Comparison of ENCODE assay signal across 19 cellular contexts in genomic region chr3:111749171-111750170, GRCh38.
DNase-seq lines count a peak whose midpoint lies in the region; ATAC-seq and TF ChIP-seq lines count a peak whose summit lies in the region.
"Had no signal": no experiment of that assay in that cellular context is flagged by ENCODE, and none has a peak within 500 bp of the region (broad histone marks: within the 10 kb centered on the region; RNA-seq: fewer than 3 reads in every experiment).

No MANE protein-coding gene starts in this region.

- in situ Hi-C loops in transverse colon (cut with MboI; ENCODE audit: low pct_ligation_motif_present in 1 of 4, low pct_unique_long_range_greater_than_20kb in 1 of 4, low sequenced_read_pairs in 3 of 4), result no loop called here

- no peaks in the 10 kb centered on the region for H3K79me2 ChIP-seq in SK-N-SH (ENCODE audit: insufficient read depth)

- no peaks in the 10 kb centered on the region for H3K9me2 ChIP-seq in SK-N-SH

- no peak overlapping the region for H3K9ac ChIP-seq in SK-N-SH

- POLR2A ChIA-PET in SK-N-SH (lab: Yijun Ruan, JAX) (no interaction called here), RWPE1 (lab: Yijun Ruan, JAX; ENCODE audit: low non-redundant PET) (interaction anchor here (0.6 kb wide), 1 partner anchor 20 kb away, joined by 3 read pairs; no protein-coding TSS in a partner anchor)

- H2AFZ ChIP-seq in SK-N-SH (ENCODE audit: low read depth), result no peak overlapping the region

- TF ChIP-seq POLR2A in transverse colon (IDR thresholded peaks at IDR 0.05), result no peak

- H3K27ac ChIP-seq in SK-N-SH (ENCODE audit: low read depth in 2 of 2, low read length in 1 of 2) (no peak overlapping the region), foreskin keratinocyte (peak overlapping the region; percentile 93), transverse colon (peak overlapping the region in 3 of 4 donors; percentile 7 to 35 (median 25)), RWPE1 (no peak overlapping the region)
- H3K27ac ChIP-seq: colonic mucosa, HL-60, neutrophil had no signal

- DNase-seq in SK-N-SH (no peak), NCI-H748 treated with DMSO at 0.1 percent for 48 hours (lab: John Stamatoyannopoulos, UW) (peak; percentile 59), foreskin keratinocyte (no peak), transverse colon (no peak), GM19238 (ENCODE audit: insufficient read length, low spot score) (no peak), RWPE1 (ENCODE audit: low spot score) (no peak)
- DNase-seq: activated CD4-positive, alpha-beta T cell treated with anti-CD3 and anti-CD28 coated beads, Interleukin-2, amount 10 ng/mL, durations not matched to agents 7 days and 5 days; activated T-cell treated with anti-CD3 and anti-CD28 coated beads, Interleukin-2, amount 50 U/mL, for 4 hours; Caco-2; colonic mucosa; H9; NCI-H510A; T-helper 9 cell had no signal

- peaks cover 0 to 4% of the 10 kb centered on the region in 2 experiments; a peak in 1 of 4 replicates for H3K4me1 ChIP-seq in SK-N-SH (ENCODE audit: control insufficient read depth in 1 of 2, insufficient read depth in 2 of 2, low read depth in 1 of 2, low read length in 1 of 2)
- H3K4me1 ChIP-seq in foreskin keratinocyte, result peaks cover 58% of the 10 kb centered on the region
- H3K4me1 ChIP-seq in transverse colon, result peaks cover 5 to 10% (median 6%) of the 10 kb centered on the region in 4 donors
- H3K4me1 ChIP-seq: Caco-2, colonic mucosa had no signal

- peaks cover 6% of the 10 kb centered on the region for H3F3A ChIP-seq in SK-N-SH (replicated peaks; ENCODE audit: insufficient read depth)

- CTCF ChIA-PET in SK-N-SH (lab: Yijun Ruan, JAX) (no interaction called here), RWPE1 (lab: Yijun Ruan, JAX) (no interaction called here)

- intact Hi-C loops in transverse colon (cut with DNase I; ENCODE audit: low total_unique reads), result no loop called here

- H3K36me3 ChIP-seq in SK-N-SH (replicated peaks in 1 of 2; ENCODE audit: control insufficient read depth in 1 of 2, insufficient read depth in 2 of 2, low read length in 1 of 2) (no peaks in the 10 kb centered on the region), transverse colon (no peaks in the 10 kb centered on the region)
- H3K36me3 ChIP-seq: colonic mucosa, neutrophil had no signal

- WGBS in SK-N-SH (ENCODE audit: low lambda C conversion rate), result 78% methylated on average over 5 of the region's 5 CpGs
- WGBS in transverse colon (ENCODE audit: low coverage in 1 of 2), 2 donors, result 52 to 62% methylated on average over 5 of the region's 5 CpGs

- H3K9me3 ChIP-seq in SK-N-SH, result peaks cover 5% of the 10 kb centered on the region; the same call in 1 of the 2 replicates
- peaks cover 0 to 5% of the 10 kb centered on the region in 2 donors for H3K9me3 ChIP-seq in transverse colon
- H3K9me3 ChIP-seq: colonic mucosa, neutrophil had no signal

- H3K4me3 ChIP-seq in SK-N-SH (ENCODE audit: low read depth in 2 of 2, low read length in 1 of 2) (no peak overlapping the region), transverse colon (no peak overlapping the region)
- H3K4me3 ChIP-seq: A549, colonic mucosa, skin epidermis had no signal

- H4K20me1 ChIP-seq in SK-N-SH (ENCODE audit: insufficient read depth), result no peaks in the 10 kb centered on the region

- no peak for TF ChIP-seq RAD21 in SK-N-SH (IDR thresholded peaks at IDR 0.05; ENCODE audit: low read length)

- H3K27me3 ChIP-seq in SK-N-SH (ENCODE audit: insufficient read depth) (no peaks in the 10 kb centered on the region), foreskin keratinocyte (no peaks in the 10 kb centered on the region), transverse colon (no peaks in the 10 kb centered on the region)
- H3K27me3 ChIP-seq: colonic mucosa, neutrophil had no signal

- TF ChIP-seq EP300 in SK-N-SH (IDR thresholded peaks at IDR 0.05; ENCODE audit: borderline replicate concordance in 1 of 2, low read depth in 1 of 2, low read length in 1 of 2) (no peak), transverse colon (IDR thresholded peaks at IDR 0.05; ENCODE audit: low read depth) (no peak)

- TF ChIP-seq CTCF in SK-N-SH (IDR thresholded peaks at IDR 0.05), result no peak
- TF ChIP-seq CTCF in foreskin keratinocyte (conservative IDR thresholded peaks at IDR 0.05), result no peak
- no peak for TF ChIP-seq CTCF in transverse colon (IDR thresholded peaks at IDR 0.05)
- no peak for TF ChIP-seq CTCF in RWPE1 (conservative IDR thresholded peaks at IDR 0.05; ENCODE audit: low read depth)

- no peak overlapping the region for H3K4me2 ChIP-seq in SK-N-SH
- H3K4me2 ChIP-seq: A549 had no signal

- no peak for ATAC-seq in SK-N-SH treated with all-trans-retinoic acid at 6 μM for 48 hours
- ATAC-seq in foreskin keratinocyte, result no peak
- ATAC-seq in GM21367 (IDR thresholded peaks at IDR 0.05; ENCODE audit: unreplicated experiment), result no peak
- ATAC-seq: A549; activated T-cell treated with anti-CD3 and anti-CD28 coated beads, Interleukin-2, amount 50 U/mL, for 4 hours had no signal

TF ChIP-seq in SK-N-SH treated with all-trans-retinoic acid at 6 μM for 48 hours, 23 proteins besides CTCF, POLR2A, EP300 and RAD21:
- no peak for TF ChIP-seq ZFP3 (CRISPR knock-in tag; IDR thresholded peaks at IDR 0.05)
- no peak for TF ChIP-seq RARB (CRISPR knock-in tag; IDR thresholded peaks at IDR 0.05)
- no peak for TF ChIP-seq ZNF565 (CRISPR knock-in tag; conservative IDR thresholded peaks at IDR 0.05; ENCODE audit: low read depth)
- no peak for TF ChIP-seq OSR1 (CRISPR knock-in tag; IDR thresholded peaks at IDR 0.05)
- TF ChIP-seq ESRRG (CRISPR knock-in tag; IDR thresholded peaks at IDR 0.05), result no peak
- peak; percentile 37; the same call in 1 of the 2 replicates for TF ChIP-seq ISL1 (CRISPR knock-in tag; IDR thresholded peaks at IDR 0.05)

TF ChIP-seq in SK-N-SH, 30 proteins besides CTCF, POLR2A, EP300 and RAD21:
- no peak for TF ChIP-seq RXRA (IDR thresholded peaks at IDR 0.05; ENCODE audit: borderline replicate concordance, low read depth)
- TF ChIP-seq NRF1 (IDR thresholded peaks at IDR 0.05; ENCODE audit: low read depth, low read length), result no peak
- TF ChIP-seq IRF3 (IDR thresholded peaks at IDR 0.05; ENCODE audit: low read depth, low read length), result no peak
- TF ChIP-seq FOSL2 (IDR thresholded peaks at IDR 0.05; ENCODE audit: borderline replicate concordance, low read depth), result no peak
- TF ChIP-seq CHD2 (IDR thresholded peaks at IDR 0.05; ENCODE audit: low read length, partially characterized antibody), result no peak
- no peak for TF ChIP-seq POLR2AphosphoS5 (IDR thresholded peaks at IDR 0.05; ENCODE audit: low read depth, low read length)
- TF ChIP-seq RFX5 (IDR thresholded peaks at IDR 0.05; ENCODE audit: low read length), result no peak
- TF ChIP-seq GATA2 (CRISPR knock-in tag; IDR thresholded peaks at IDR 0.05), result no peak
- no peak for TF ChIP-seq REST (IDR thresholded peaks at IDR 0.05; ENCODE audit: low read depth, low read length)
- no peak for TF ChIP-seq MEF2A (IDR thresholded peaks at IDR 0.05; ENCODE audit: borderline replicate concordance, low read depth)
- TF ChIP-seq FOXM1 (IDR thresholded peaks at IDR 0.05; ENCODE audit: low read depth), result no peak
- no peak for TF ChIP-seq JUND (IDR thresholded peaks at IDR 0.05)
- no peak for TF ChIP-seq ELF1 (IDR thresholded peaks at IDR 0.05)
- no peak for TF ChIP-seq RCOR1 (IDR thresholded peaks at IDR 0.05; ENCODE audit: low read length)

Comparison
In these comparisons a context has a peak if more than half of its experiments do, and no peak if none do; other contexts are left out.
1. H3K27ac ChIP-seq: peak in foreskin keratinocyte (single experiment) and transverse colon (3 of 4); none in SK-N-SH (0 of 2) and RWPE1 (single experiment).